ENCODE assay signal across 2 cellular contexts in the genomic region with DNA sequence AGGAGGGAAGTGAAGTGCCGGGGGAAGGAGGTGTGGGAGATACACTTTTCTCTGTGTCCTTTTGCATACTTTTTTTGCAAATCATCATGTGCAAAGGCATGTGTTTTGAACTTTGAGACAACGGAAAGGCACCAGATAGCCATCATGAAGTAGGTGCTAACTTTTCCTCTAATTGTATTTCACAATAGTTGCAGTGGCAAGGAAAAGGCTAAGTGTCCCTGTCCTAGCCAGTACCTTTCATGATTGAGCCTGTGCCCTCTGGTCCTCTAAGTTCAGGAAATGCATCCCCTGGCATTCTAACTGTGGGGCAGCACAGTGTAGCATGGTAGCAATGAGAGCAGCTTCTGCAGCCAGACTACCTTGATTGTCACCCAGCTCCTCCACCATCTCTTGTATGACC.
TF ChIP-seq lines count a peak whose summit lies in the region.

No MANE protein-coding gene starts in this region.

TF ChIP-seq in HepG2, 621 proteins besides CTCF, POLR2A, EP300 and RAD21:
- TF ChIP-seq CEBPB (IDR thresholded peaks at IDR 0.05; ENCODE audit: borderline replicate concordance, low read depth, low read length) (0 out of 2 replicates have a peak, but pooled peaks have one; percentile 27), MEF2D (CRISPR knock-in tag; IDR thresholded peaks at IDR 0.05) (no peak), EHMT2 (IDR thresholded peaks at IDR 0.05; ENCODE audit: borderline replicate concordance, low read depth, low read length) (no peak)

TF ChIP-seq in K562, 482 proteins besides CTCF, POLR2A, EP300 and RAD21:
- TF ChIP-seq CEBPG (CRISPR knock-in tag; IDR thresholded peaks at IDR 0.05) (no peak), CEBPG (tag; conservative IDR thresholded peaks at IDR 0.05 in 1 of 2, IDR thresholded peaks at IDR 0.05 in 1 of 2) (peak in 1 of 2 experiments; percentile 32; a peak in 1 of 4 replicates), CEBPB (tag; IDR thresholded peaks at IDR 0.05) (peak; percentile 74), MEF2A (IDR thresholded peaks at IDR 0.05; ENCODE audit: control insufficient read depth, low read depth, low read length) (no peak)
